In genomic region chr9:91359734-91360470, GRCh38 we compare ENCODE assay signal across 9 cellular contexts. TPM values are rescaled to one million over a fixed set of nuclear protein-coding genes. Genes with fewer than 3 reads are reported as not detected.
DNase-seq lines count a peak whose midpoint lies in the region; ATAC-seq and TF ChIP-seq lines count a peak whose summit lies in the region.
"Had no signal": no experiment of that assay in that cellular context is flagged by ENCODE, and none has a peak within 500 bp of the region (broad histone marks: within the 10 kb centered on the region; RNA-seq: fewer than 3 reads in every experiment).

No MANE protein-coding gene starts in this region.

- ATAC-seq in central memory CD8-positive, alpha-beta T cell (replicated peaks; ENCODE audit: extremely low read depth, poor library complexity, severe bottlenecking): no peak
- ATAC-seq in natural killer cell (no peak), GM21576 (IDR thresholded peaks at IDR 0.05; ENCODE audit: unreplicated experiment) (no peak), GM21717 (IDR thresholded peaks at IDR 0.05; ENCODE audit: unreplicated experiment) (no peak)

- H3K27ac Mint-ChIP-seq in central memory CD8-positive, alpha-beta T cell (ENCODE audit: low read depth): peak overlapping the region; percentile 73
- peak overlapping the region in 1 of 2 donors; percentile 87 for H3K27ac Mint-ChIP-seq in natural killer cell

- no peak for DNase-seq in central memory CD8-positive, alpha-beta T cell (ENCODE audit: low spot score in 2 of 2)
- DNase-seq in natural killer cell (no peak), DMS 273 (lab: John Stamatoyannopoulos, UW; ENCODE audit: unreplicated experiment) (no peak), iPS-NIHi7 (ENCODE audit: extremely low spot score) (no peak)
- DNase-seq: uterus had no signal

- H3K4me2 ChIP-seq in BLaER1 treated with 17β-estradiol and CSF1 and Interleukin-3, amounts not matched to agents 10 nM and 100 nM: peak overlapping the region; percentile 78 to 97 (median 85)
- peak overlapping the region; percentile 47; the same call in 1 of the 2 replicates for H3K4me2 ChIP-seq in KMS-11

- H3K4me1 ChIP-seq in BLaER1 treated with 17β-estradiol and CSF1 and Interleukin-3, amounts not matched to agents 10 nM and 100 nM: peaks cover 19 to 31% (median 23%) of the 10 kb centered on the region in 10 experiments
- peaks cover 37% of the 10 kb centered on the region for H3K4me1 ChIP-seq in KMS-11 (ENCODE audit: low read depth, poor library complexity, severe bottlenecking)

- no peaks in the 10 kb centered on the region for H3K27me3 Mint-ChIP-seq in central memory CD8-positive, alpha-beta T cell
- H3K27me3 Mint-ChIP-seq in natural killer cell (ENCODE audit: low read depth in 2 of 2): no peaks in the 10 kb centered on the region

- peak overlapping the region in 7 of 10 experiments; percentile 91 to 100 (median 99); a peak in 8 of 20 replicates for H3K4me3 ChIP-seq in BLaER1 treated with 17β-estradiol and CSF1 and Interleukin-3, amounts not matched to agents 10 nM and 100 nM
- no peak overlapping the region for H3K4me3 ChIP-seq in KMS-11 (IDR thresholded peaks at IDR 0.05; ENCODE audit: insufficient read depth, low read depth, low read length)

- H3K9ac ChIP-seq in BLaER1 treated with 17β-estradiol and CSF1 and Interleukin-3, amounts not matched to agents 10 nM and 100 nM: peak overlapping the region in 6 of 11 experiments; percentile 91 to 97 (median 94); a peak in 6 of 22 replicates
- no peak overlapping the region for H3K9ac ChIP-seq in KMS-11

- H4K20me1 ChIP-seq in BLaER1 treated with 17β-estradiol and CSF1 and Interleukin-3, amounts not matched to agents 10 nM and 100 nM: peaks cover 0 to 11% (median 0%) of the 10 kb centered on the region in 11 experiments; a peak in 7 of 22 replicates
- no peaks in the 10 kb centered on the region for H4K20me1 ChIP-seq in KMS-11 (ENCODE audit: insufficient read depth)

- H2AFZ ChIP-seq in KMS-11 (ENCODE audit: low read depth): no peak overlapping the region

- H3K9me3 Mint-ChIP-seq in central memory CD8-positive, alpha-beta T cell: no peaks in the 10 kb centered on the region
- H3K9me3 Mint-ChIP-seq in natural killer cell: no peaks in the 10 kb centered on the region

- H3K27me3 ChIP-seq in BLaER1 treated with 17β-estradiol and CSF1 and Interleukin-3, amounts not matched to agents 10 nM and 100 nM: no peaks in the 10 kb centered on the region
- no peaks in the 10 kb centered on the region for H3K27me3 ChIP-seq in KMS-11 (ENCODE audit: insufficient read depth, low read depth)
- H3K27me3 ChIP-seq: uterus had no signal

- TF ChIP-seq CTCF in KMS-11 (conservative IDR thresholded peaks at IDR 0.05; ENCODE audit: low read depth, low read length): no peak
- no peak for TF ChIP-seq CTCF in natural killer cell (IDR thresholded peaks at IDR 0.05)

- H3K4me1 Mint-ChIP-seq in central memory CD8-positive, alpha-beta T cell: peaks cover 58% of the 10 kb centered on the region
- peaks cover 39 to 51% of the 10 kb centered on the region in 2 donors for H3K4me1 Mint-ChIP-seq in natural killer cell

- peaks cover 18% of the 10 kb centered on the region for H3K36me3 Mint-ChIP-seq in central memory CD8-positive, alpha-beta T cell (ENCODE audit: insufficient read depth)
- no peaks in the 10 kb centered on the region for H3K36me3 Mint-ChIP-seq in natural killer cell

- peaks cover 5 to 44% (median 24%) of the 10 kb centered on the region in 11 experiments; a peak in 20 of 22 replicates for H3K36me3 ChIP-seq in BLaER1 treated with 17β-estradiol and CSF1 and Interleukin-3, amounts not matched to agents 10 nM and 100 nM
- H3K36me3 ChIP-seq in KMS-11 (ENCODE audit: insufficient read depth): no peaks in the 10 kb centered on the region
- H3K36me3 ChIP-seq: uterus had no signal

- peak overlapping the region; percentile 95 for H3K4me3 Mint-ChIP-seq in central memory CD8-positive, alpha-beta T cell
- peak overlapping the region; percentile 93 for H3K4me3 Mint-ChIP-seq in natural killer cell

- peaks cover 46% of the 10 kb centered on the region for H3K79me2 ChIP-seq in KMS-11 (ENCODE audit: insufficient read depth, low read depth)

- intact Hi-C loops in natural killer cell (cut with micrococcal nuclease): loop anchor here (10.0 kb wide), 1 partner anchor 265 kb away; no protein-coding TSS in a partner anchor

- H3K9me3 ChIP-seq in BLaER1 treated with 17β-estradiol and CSF1 and Interleukin-3, amounts not matched to agents 10 nM and 100 nM (replicated peaks in 1 of 11): peaks cover 12 to 20% (median 19%) of the 10 kb centered on the region in 11 experiments
- H3K9me3 ChIP-seq: uterus had no signal

- H3K27ac ChIP-seq in BLaER1 treated with 17β-estradiol and CSF1 and Interleukin-3, amounts not matched to agents 10 nM and 100 nM: peak overlapping the region in 1 of 11 experiments; percentile 94; a peak in 1 of 22 replicates
- no peak overlapping the region for H3K27ac ChIP-seq in KMS-11

RNA-seq across cellular contexts. Expression of gene AUH, which starts 1.8 kb away (rescaled TPM):
- total RNA-seq in natural killer cell: 10 to 100 TPM; 26.7 to 36.6 (median 34.9) TPM
